Comparison of ENCODE assay signal across 1 cellular context in genomic region chr5:143582869-143583268, GRCh38.
A peak's percentile ranks its signal among the peaks of the same experiment; 100 is the strongest.
TF ChIP-seq lines count a peak whose summit lies in the region.

No MANE protein-coding gene starts in this region.

TF ChIP-seq in K562, 482 proteins besides CTCF, POLR2A, EP300 and RAD21 (continued from another document):
- TF ChIP-seq, protein P1, sequence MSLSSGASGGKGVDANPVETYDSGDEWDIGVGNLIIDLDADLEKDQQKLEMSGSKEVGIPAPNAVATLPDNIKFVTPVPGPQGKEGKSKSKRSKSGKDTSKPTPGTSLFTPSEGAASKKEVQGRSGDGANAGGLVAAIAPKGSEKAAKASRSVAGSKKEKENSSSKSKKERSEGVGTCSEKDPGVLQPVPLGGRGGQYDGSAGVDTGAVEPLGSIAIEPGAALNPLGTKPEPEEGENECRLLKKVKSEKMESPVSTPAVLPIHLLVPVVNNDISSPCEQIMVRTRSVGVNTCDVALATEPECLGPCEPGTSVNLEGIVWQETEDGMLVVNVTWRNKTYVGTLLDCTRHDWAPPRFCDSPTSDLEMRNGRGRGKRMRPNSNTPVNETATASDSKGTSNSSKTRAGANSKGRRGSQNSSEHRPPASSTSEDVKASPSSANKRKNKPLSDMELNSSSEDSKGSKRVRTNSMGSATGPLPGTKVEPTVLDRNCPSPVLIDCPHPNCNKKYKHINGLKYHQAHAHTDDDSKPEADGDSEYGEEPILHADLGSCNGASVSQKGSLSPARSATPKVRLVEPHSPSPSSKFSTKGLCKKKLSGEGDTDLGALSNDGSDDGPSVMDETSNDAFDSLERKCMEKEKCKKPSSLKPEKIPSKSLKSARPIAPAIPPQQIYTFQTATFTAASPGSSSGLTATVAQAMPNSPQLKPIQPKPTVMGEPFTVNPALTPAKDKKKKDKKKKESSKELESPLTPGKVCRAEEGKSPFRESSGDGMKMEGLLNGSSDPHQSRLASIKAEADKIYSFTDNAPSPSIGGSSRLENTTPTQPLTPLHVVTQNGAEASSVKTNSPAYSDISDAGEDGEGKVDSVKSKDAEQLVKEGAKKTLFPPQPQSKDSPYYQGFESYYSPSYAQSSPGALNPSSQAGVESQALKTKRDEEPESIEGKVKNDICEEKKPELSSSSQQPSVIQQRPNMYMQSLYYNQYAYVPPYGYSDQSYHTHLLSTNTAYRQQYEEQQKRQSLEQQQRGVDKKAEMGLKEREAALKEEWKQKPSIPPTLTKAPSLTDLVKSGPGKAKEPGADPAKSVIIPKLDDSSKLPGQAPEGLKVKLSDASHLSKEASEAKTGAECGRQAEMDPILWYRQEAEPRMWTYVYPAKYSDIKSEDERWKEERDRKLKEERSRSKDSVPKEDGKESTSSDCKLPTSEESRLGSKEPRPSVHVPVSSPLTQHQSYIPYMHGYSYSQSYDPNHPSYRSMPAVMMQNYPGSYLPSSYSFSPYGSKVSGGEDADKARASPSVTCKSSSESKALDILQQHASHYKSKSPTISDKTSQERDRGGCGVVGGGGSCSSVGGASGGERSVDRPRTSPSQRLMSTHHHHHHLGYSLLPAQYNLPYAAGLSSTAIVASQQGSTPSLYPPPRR (CRISPR knock-in tag; IDR thresholded peaks at IDR 0.05; ENCODE audit: borderline replicate concordance): no peak
- TF ChIP-seq BMI1 (IDR thresholded peaks at IDR 0.05; ENCODE audit: low read length) (no peak), MGA (IDR thresholded peaks at IDR 0.05) (peak; percentile 41; the same call in 1 of the 2 replicates), RCOR1 (IDR thresholded peaks at IDR 0.05; ENCODE audit: borderline replicate concordance in 1 of 2, low read depth in 2 of 2, low read length in 2 of 2) (no peak), CHD2 (IDR thresholded peaks at IDR 0.05; ENCODE audit: low read depth, low read length) (no peak), RBM25 (IDR thresholded peaks at IDR 0.05; ENCODE audit: low read depth, low read length, severe bottlenecking) (no peak), SNAPC5 (CRISPR knock-in tag; IDR thresholded peaks at IDR 0.05) (no peak), ESRRB (CRISPR knock-in tag; IDR thresholded peaks at IDR 0.05; ENCODE audit: borderline replicate concordance) (no peak), E2F8 (IDR thresholded peaks at IDR 0.05; ENCODE audit: low read depth, partially characterized antibody) (no peak), ZNF316 (IDR thresholded peaks at IDR 0.05) (no peak), KLF13 (tag; IDR thresholded peaks at IDR 0.05; ENCODE audit: borderline replicate concordance, low read depth) (no peak), CREB3 (tag; conservative IDR thresholded peaks at IDR 0.05; ENCODE audit: low read depth) (no peak)
- TF ChIP-seq, protein P2, sequence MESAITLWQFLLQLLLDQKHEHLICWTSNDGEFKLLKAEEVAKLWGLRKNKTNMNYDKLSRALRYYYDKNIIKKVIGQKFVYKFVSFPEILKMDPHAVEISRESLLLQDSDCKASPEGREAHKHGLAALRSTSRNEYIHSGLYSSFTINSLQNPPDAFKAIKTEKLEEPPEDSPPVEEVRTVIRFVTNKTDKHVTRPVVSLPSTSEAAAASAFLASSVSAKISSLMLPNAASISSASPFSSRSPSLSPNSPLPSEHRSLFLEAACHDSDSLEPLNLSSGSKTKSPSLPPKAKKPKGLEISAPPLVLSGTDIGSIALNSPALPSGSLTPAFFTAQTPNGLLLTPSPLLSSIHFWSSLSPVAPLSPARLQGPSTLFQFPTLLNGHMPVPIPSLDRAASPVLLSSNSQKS (CRISPR knock-in tag; IDR thresholded peaks at IDR 0.05): no peak
- TF ChIP-seq, protein P3, sequence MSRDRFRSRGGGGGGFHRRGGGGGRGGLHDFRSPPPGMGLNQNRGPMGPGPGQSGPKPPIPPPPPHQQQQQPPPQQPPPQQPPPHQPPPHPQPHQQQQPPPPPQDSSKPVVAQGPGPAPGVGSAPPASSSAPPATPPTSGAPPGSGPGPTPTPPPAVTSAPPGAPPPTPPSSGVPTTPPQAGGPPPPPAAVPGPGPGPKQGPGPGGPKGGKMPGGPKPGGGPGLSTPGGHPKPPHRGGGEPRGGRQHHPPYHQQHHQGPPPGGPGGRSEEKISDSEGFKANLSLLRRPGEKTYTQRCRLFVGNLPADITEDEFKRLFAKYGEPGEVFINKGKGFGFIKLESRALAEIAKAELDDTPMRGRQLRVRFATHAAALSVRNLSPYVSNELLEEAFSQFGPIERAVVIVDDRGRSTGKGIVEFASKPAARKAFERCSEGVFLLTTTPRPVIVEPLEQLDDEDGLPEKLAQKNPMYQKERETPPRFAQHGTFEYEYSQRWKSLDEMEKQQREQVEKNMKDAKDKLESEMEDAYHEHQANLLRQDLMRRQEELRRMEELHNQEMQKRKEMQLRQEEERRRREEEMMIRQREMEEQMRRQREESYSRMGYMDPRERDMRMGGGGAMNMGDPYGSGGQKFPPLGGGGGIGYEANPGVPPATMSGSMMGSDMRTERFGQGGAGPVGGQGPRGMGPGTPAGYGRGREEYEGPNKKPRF (IDR thresholded peaks at IDR 0.05; ENCODE audit: low read depth, low read length): no peak
- TF ChIP-seq, protein P4, sequence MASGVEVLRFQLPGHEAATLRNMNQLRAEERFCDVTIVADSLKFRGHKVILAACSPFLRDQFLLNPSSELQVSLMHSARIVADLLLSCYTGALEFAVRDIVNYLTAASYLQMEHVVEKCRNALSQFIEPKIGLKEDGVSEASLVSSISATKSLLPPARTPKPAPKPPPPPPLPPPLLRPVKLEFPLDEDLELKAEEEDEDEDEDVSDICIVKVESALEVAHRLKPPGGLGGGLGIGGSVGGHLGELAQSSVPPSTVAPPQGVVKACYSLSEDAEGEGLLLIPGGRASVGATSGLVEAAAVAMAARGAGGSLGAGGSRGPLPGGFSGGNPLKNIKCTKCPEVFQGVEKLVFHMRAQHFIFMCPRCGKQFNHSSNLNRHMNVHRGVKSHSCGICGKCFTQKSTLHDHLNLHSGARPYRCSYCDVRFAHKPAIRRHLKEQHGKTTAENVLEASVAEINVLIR (CRISPR knock-in tag; IDR thresholded peaks at IDR 0.05): no peak
TF ChIP-seq in K562: peak in this region for 2.
